Comparison of ENCODE assay signal across 8 cellular contexts in the genomic region with DNA sequence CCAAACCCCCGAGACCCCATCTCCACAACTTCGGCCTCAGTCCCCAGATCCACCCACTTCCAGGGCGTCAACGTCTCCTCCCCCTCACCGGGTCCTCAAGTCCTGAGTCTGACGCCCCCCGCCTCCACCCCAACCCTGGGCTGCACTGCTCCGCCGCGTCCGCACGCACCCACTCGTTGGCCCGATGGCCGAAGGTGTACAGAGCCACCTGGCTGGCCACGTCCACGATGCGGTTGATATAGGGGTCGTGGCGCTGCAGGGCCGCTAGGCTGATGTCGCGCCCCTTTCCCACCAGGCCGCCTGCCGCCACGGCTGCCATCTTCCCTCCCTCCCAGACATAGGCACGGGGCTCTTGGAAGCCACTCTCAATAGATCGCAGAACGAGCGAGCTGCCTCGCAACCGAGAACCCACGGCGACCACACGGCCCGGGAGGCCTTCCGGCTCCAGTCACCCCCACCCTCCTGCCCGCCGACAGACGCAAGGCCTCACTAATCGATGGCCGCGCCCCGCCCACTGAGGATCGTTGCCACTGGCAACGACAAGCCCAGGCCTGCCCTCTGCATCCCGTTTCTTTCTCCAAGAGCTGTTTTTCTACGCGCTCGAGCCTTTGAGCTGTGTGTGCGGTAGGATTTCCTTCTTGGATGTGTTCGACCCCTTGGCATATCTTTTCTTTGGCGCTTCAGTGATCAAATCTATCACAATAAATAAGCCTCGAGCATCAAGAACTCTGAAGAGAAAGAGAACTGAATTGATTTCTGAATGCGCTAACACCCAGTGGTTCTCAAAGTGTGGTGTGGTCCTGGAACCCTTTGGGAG. TPM values are rescaled to one million over a fixed set of nuclear protein-coding genes. Genes with fewer than 3 reads are reported as not detected.
DNase-seq lines count a peak whose midpoint lies in the region; FAIRE-seq and TF ChIP-seq lines count a peak whose summit lies in the region.

A gene (minus strand): TSS at position 345 of the 817 bp plus-strand sequence. CDS start 26 bp downstream, at position 319.

- peak; percentile 68 for TF ChIP-seq POLR2A in H54 (IDR thresholded peaks at IDR 0.05; ENCODE audit: low read depth, low read length)

- H3K4me3 ChIP-seq in fibroblast of the aortic adventitia (ENCODE audit: low read depth, low read length) = peak within 1 kb of the TSS; percentile 98

- H3K36me3 Mint-ChIP-seq in nephron (ENCODE audit: low read depth) = no peaks in the 10 kb centered on the region
- no peaks in the 10 kb centered on the region for H3K36me3 Mint-ChIP-seq in stimulated activated naive CD8-positive, alpha-beta T cell treated with anti-CD3 and anti-CD28 coated beads, Interleukin-15, Interleukin-2, amounts not matched to agents 100 ng/mL and 50 ng/mL, for 24 hours (ENCODE audit: low read depth)

- peak within 1 kb of the TSS; percentile 98 to 99 (median 99) for H3K27ac Mint-ChIP-seq in nephron
- peak within 1 kb of the TSS; percentile 99 for H3K27ac Mint-ChIP-seq in stimulated activated naive CD8-positive, alpha-beta T cell treated with anti-CD3 and anti-CD28 coated beads, Interleukin-15, Interleukin-2, amounts not matched to agents 100 ng/mL and 50 ng/mL, for 24 hours

- TF ChIP-seq CTCF in fibroblast of the aortic adventitia (IDR thresholded peaks at IDR 0.05; ENCODE audit: insufficient read depth, low read length) = peak; percentile 6
- no peak for TF ChIP-seq CTCF in nephron (IDR thresholded peaks at IDR 0.05; ENCODE audit: unreplicated experiment in 3 of 3)

- no peaks in the 10 kb centered on the region for H3K9me3 Mint-ChIP-seq in nephron
- no peaks in the 10 kb centered on the region for H3K9me3 Mint-ChIP-seq in stimulated activated naive CD8-positive, alpha-beta T cell treated with anti-CD3 and anti-CD28 coated beads, Interleukin-15, Interleukin-2, amounts not matched to agents 100 ng/mL and 50 ng/mL, for 24 hours

- peak within 1 kb of the TSS; percentile 99 for H3K4me3 Mint-ChIP-seq in nephron
- peak within 1 kb of the TSS; percentile 93 for H3K4me3 Mint-ChIP-seq in stimulated activated naive CD8-positive, alpha-beta T cell treated with anti-CD3 and anti-CD28 coated beads, Interleukin-15, Interleukin-2, amounts not matched to agents 100 ng/mL and 50 ng/mL, for 24 hours

- H3K27me3 Mint-ChIP-seq in nephron (ENCODE audit: low read depth) = no peaks in the 10 kb centered on the region
- no peaks in the 10 kb centered on the region for H3K27me3 Mint-ChIP-seq in stimulated activated naive CD8-positive, alpha-beta T cell treated with anti-CD3 and anti-CD28 coated beads, Interleukin-15, Interleukin-2, amounts not matched to agents 100 ng/mL and 50 ng/mL, for 24 hours

- peak; percentile 96 for DNase-seq in ELR (ENCODE audit: low read depth)
- DNase-seq in H54 (ENCODE audit: insufficient read length, low spot score) = peak; percentile 89
- DNase-seq in M059J (ENCODE audit: low read depth) = peak; percentile 93
- peak; percentile 41 for DNase-seq in SHP77 treated with DMSO at 0.1 percent for 48 hours (lab: John Stamatoyannopoulos, UW)
- peak; percentile 97 for DNase-seq in activated effector memory CD4-positive, alpha-beta T cell treated with anti-CD3 and anti-CD28 coated beads, Interleukin-2, amount 50 U/mL, for 16 hours
- peak; percentile 96 for DNase-seq in fibroblast of the aortic adventitia (ENCODE audit: low read depth)

- FAIRE-seq in H54 (lab: Jason Lieb, UNC) = peak; percentile 98

- peaks cover 31% of the 10 kb centered on the region for H3K4me1 Mint-ChIP-seq in nephron
- H3K4me1 Mint-ChIP-seq in stimulated activated naive CD8-positive, alpha-beta T cell treated with anti-CD3 and anti-CD28 coated beads, Interleukin-15, Interleukin-2, amounts not matched to agents 100 ng/mL and 50 ng/mL, for 24 hours (ENCODE audit: low read depth) = peaks cover 28% of the 10 kb centered on the region

RNA-seq across cellular contexts. Expression of the gene that starts here (rescaled TPM):
- total RNA-seq in M059J (2014; rRNA removed; shearing (Covaris generic)) = 12.6 and 12.9 TPM in 2 replicates
- total RNA-seq in fibroblast of the aortic adventitia (ENCODE audit: low replicate concordance) = 6.2 and 23.5 TPM in 2 replicates

Comparison
In these comparisons a context has a peak if more than half of its experiments do, and no peak if none do; other contexts are left out.
1. Peak in every context shown above with its lines: DNase-seq and H3K4me3 ChIP-seq.
2. DNase-seq: peak in every context shown above with its lines; median percentile 97 in activated effector memory CD4-positive, alpha-beta T cell treated with anti-CD3 and anti-CD28 coated beads, Interleukin-2, amount 50 U/mL, for 16 hours; 96 in ELR; 96 in fibroblast of the aortic adventitia; 93 in M059J; 89 in H54; 41 in SHP77 treated with DMSO at 0.1 percent for 48 hours.